In genomic region chr1:6785721-6786505, GRCh38 we compare ENCODE assay signal across 8 cellular contexts. TPM values are rescaled to one million over a fixed set of nuclear protein-coding genes. Genes with fewer than 3 reads are reported as not detected.
DNase-seq lines count a peak whose midpoint lies in the region; ATAC-seq, FAIRE-seq and TF ChIP-seq lines count a peak whose summit lies in the region.

No MANE protein-coding gene starts in this region.

- H3K27me3 ChIP-seq in OCI-LY3 (ENCODE audit: low read depth, low read length) (no peaks in the 10 kb centered on the region), cardiac muscle cell (no peaks in the 10 kb centered on the region)

- ATAC-seq in HG02678 (IDR thresholded peaks at IDR 0.05; ENCODE audit: unreplicated experiment) (no peak), GM21723 (IDR thresholded peaks at IDR 0.05; ENCODE audit: unreplicated experiment) (no peak)

- H4K20me1 ChIP-seq in OCI-LY3 (ENCODE audit: insufficient read depth, low read length) = peaks cover 33% of the 10 kb centered on the region

- POLR2A ChIA-PET in AG04449 (lab: Yijun Ruan, JAX) = interaction anchor here (0.8 to 1.8 kb wide), 2 partner anchors 16 to 21 kb away, joined by 3 to 13 read pairs; no protein-coding TSS in a partner anchor

- peak overlapping the region; percentile 75 for H3K4me3 ChIP-seq in AG04449 (ENCODE audit: low read depth, low read length)
- peak overlapping the region; percentile 82 for H3K4me3 ChIP-seq in OCI-LY3 (ENCODE audit: low read length)
- H3K4me3 ChIP-seq in cardiac muscle cell = peak overlapping the region; percentile 99

- peak overlapping the region; percentile 77 for H3K9ac ChIP-seq in OCI-LY3 (ENCODE audit: low read length)

- H3K36me3 Mint-ChIP-seq in activated naive CD4-positive, alpha-beta T cell treated with anti-CD3 and anti-CD28 coated beads, Interleukin-2, amount 10 ng/mL, durations not matched to agents 7 days and 5 days = peaks cover 23% of the 10 kb centered on the region
- H3K36me3 Mint-ChIP-seq in progenitor cell of endocrine pancreas (ENCODE audit: insufficient read depth) = peaks cover 2% of the 10 kb centered on the region

- CTCF ChIA-PET in AG04449 (lab: Yijun Ruan, JAX) = interaction anchor here (1.2 to 3.8 kb wide), 4 partner anchors 9 to 104 kb away, joined by 4 to 20 read pairs (median 4); no protein-coding TSS in a partner anchor
- CTCF ChIA-PET in activated naive CD4-positive, alpha-beta T cell treated with anti-CD3 and anti-CD28 coated beads, Interleukin-2, amount 10 ng/mL, durations not matched to agents 7 days and 5 days (lab: Charles Lee) = interaction anchor here (0.6 kb wide), 1 partner anchor 19 kb away, joined by 6 read pairs; no protein-coding TSS in a partner anchor

- peak overlapping the region; percentile 89 for H3K4me2 ChIP-seq in OCI-LY3 (ENCODE audit: low read length)

- FAIRE-seq in GM19239 (lab: Jason Lieb, UNC) = no peak

- H3K27ac Mint-ChIP-seq in activated naive CD4-positive, alpha-beta T cell treated with anti-CD3 and anti-CD28 coated beads, Interleukin-2, amount 10 ng/mL, durations not matched to agents 7 days and 5 days = peak overlapping the region; percentile 95
- peak overlapping the region; percentile 95 for H3K27ac Mint-ChIP-seq in progenitor cell of endocrine pancreas

- peaks cover 8% of the 10 kb centered on the region for H3K27me3 Mint-ChIP-seq in activated naive CD4-positive, alpha-beta T cell treated with anti-CD3 and anti-CD28 coated beads, Interleukin-2, amount 10 ng/mL, durations not matched to agents 7 days and 5 days
- H3K27me3 Mint-ChIP-seq in progenitor cell of endocrine pancreas = no peaks in the 10 kb centered on the region

- H3K4me3 Mint-ChIP-seq in activated naive CD4-positive, alpha-beta T cell treated with anti-CD3 and anti-CD28 coated beads, Interleukin-2, amount 10 ng/mL, durations not matched to agents 7 days and 5 days = peak overlapping the region; percentile 100
- H3K4me3 Mint-ChIP-seq in progenitor cell of endocrine pancreas (ENCODE audit: low read depth) = peak overlapping the region; percentile 85

- no peaks in the 10 kb centered on the region for H3K9me3 ChIP-seq in OCI-LY3 (ENCODE audit: insufficient read depth, low read length)
- H3K9me3 ChIP-seq in cardiac muscle cell (ENCODE audit: low read depth) = no peaks in the 10 kb centered on the region

- peaks cover 15% of the 10 kb centered on the region for H3K4me1 ChIP-seq in OCI-LY3 (ENCODE audit: low read length)
- peaks cover 49% of the 10 kb centered on the region for H3K4me1 ChIP-seq in cardiac muscle cell (ENCODE audit: low read depth)

- TF ChIP-seq CTCF in AG04449 (IDR thresholded peaks at IDR 0.05; ENCODE audit: insufficient read depth, low read length, missing control alignments) (peak; percentile 41), OCI-LY3 (IDR thresholded peaks at IDR 0.05; ENCODE audit: low read depth, low read length) (peak; percentile 14), cardiac muscle cell (IDR thresholded peaks at IDR 0.05; ENCODE audit: low read depth, low read length) (no peak), progenitor cell of endocrine pancreas (IDR thresholded peaks at IDR 0.05; ENCODE audit: unreplicated experiment) (peak; percentile 48)

- H2AFZ ChIP-seq in OCI-LY3 (ENCODE audit: low read depth, low read length) = no peak overlapping the region

- H3K36me3 ChIP-seq in OCI-LY3 (replicated peaks; ENCODE audit: low read depth, low read length) (peaks cover 3% of the 10 kb centered on the region), cardiac muscle cell (no peaks in the 10 kb centered on the region)

- H3K27ac ChIP-seq in OCI-LY3 (ENCODE audit: low read length) = no peak overlapping the region
- H3K27ac ChIP-seq in cardiac muscle cell = peak overlapping the region; percentile 94

- DNase-seq in AG04449 (ENCODE audit: low read depth, low spot score) = no peak
- DNase-seq in GM19239 (ENCODE audit: insufficient read length, low spot score) = peak; percentile 44
- peak; percentile 54 for DNase-seq in activated naive CD4-positive, alpha-beta T cell treated with anti-CD3 and anti-CD28 coated beads, Interleukin-2, amount 10 ng/mL, durations not matched to agents 7 days and 5 days
- peak; percentile 35 to 73 for DNase-seq in cardiac muscle cell (ENCODE audit: low read depth in 1 of 2, low spot score in 1 of 2)
- peak; percentile 47 for DNase-seq in progenitor cell of endocrine pancreas (ENCODE audit: low spot score, unreplicated experiment)

- H3K9me3 Mint-ChIP-seq in activated naive CD4-positive, alpha-beta T cell treated with anti-CD3 and anti-CD28 coated beads, Interleukin-2, amount 10 ng/mL, durations not matched to agents 7 days and 5 days = no peaks in the 10 kb centered on the region
- no peaks in the 10 kb centered on the region for H3K9me3 Mint-ChIP-seq in progenitor cell of endocrine pancreas (ENCODE audit: low read depth)

- H3K79me2 ChIP-seq in OCI-LY3 (ENCODE audit: low read length) = peaks cover 64% of the 10 kb centered on the region

- peaks cover 42% of the 10 kb centered on the region for H3K4me1 Mint-ChIP-seq in activated naive CD4-positive, alpha-beta T cell treated with anti-CD3 and anti-CD28 coated beads, Interleukin-2, amount 10 ng/mL, durations not matched to agents 7 days and 5 days
- peaks cover 30% of the 10 kb centered on the region for H3K4me1 Mint-ChIP-seq in progenitor cell of endocrine pancreas (ENCODE audit: low read depth)

RNA-seq across cellular contexts. Expression of gene CAMTA1, which starts 0.7 kb away (rescaled TPM):
- 209 and 213 TPM in 2 replicates for total RNA-seq in cardiac muscle cell
- 336 and 341 TPM in 2 replicates for polyA plus RNA-seq in cardiac muscle cell
- total RNA-seq in progenitor cell of endocrine pancreas = 89.1 and 99.0 TPM in 2 replicates
